8 cellular contexts compared by ENCODE assay signal in genomic region chr16:28878083-28878926, GRCh38. TPM values are rescaled to one million over a fixed set of nuclear protein-coding genes. Genes with fewer than 3 reads are reported as not detected.
DNase-seq lines count a peak whose midpoint lies in the region; ATAC-seq, FAIRE-seq and TF ChIP-seq lines count a peak whose summit lies in the region.

Gene ATP2A1, plus strand, starts transcription at chr16:28878488. Its CDS starts 184 bp downstream, at chr16:28878672.

- TF ChIP-seq CTCF in SK-N-SH (IDR thresholded peaks at IDR 0.05) (no peak), keratinocyte (optimal IDR thresholded peaks at IDR 0.05 in 1 of 3, IDR thresholded peaks at IDR 0.05 in 1 of 3, conservative IDR thresholded peaks at IDR 0.05 in 1 of 3; ENCODE audit: extremely low read depth in 1 of 3, insufficient read depth in 2 of 3, low read length in 3 of 3) (no peak)

- H3K36me3 ChIP-seq in SK-N-SH (replicated peaks in 1 of 2; ENCODE audit: control insufficient read depth in 1 of 2, insufficient read depth in 2 of 2, low read length in 1 of 2), result peaks cover 0 to 15% of the 10 kb centered on the region in 2 experiments
- H3K36me3 ChIP-seq in keratinocyte (ENCODE audit: control insufficient read depth in 2 of 2, extremely low read depth in 1 of 2, insufficient read depth in 2 of 2, low read length in 2 of 2), result peaks cover 3 to 9% of the 10 kb centered on the region in 2 experiments
- H3K36me3 ChIP-seq in stomach smooth muscle (ENCODE audit: control insufficient read depth in 2 of 2, insufficient read depth in 2 of 2, low read length in 2 of 2), result peaks cover 6% of the 10 kb centered on the region in 2 donors

- H3K27ac Mint-ChIP-seq in activated naive CD4-positive, alpha-beta T cell treated with anti-CD3 and anti-CD28 coated beads, Interleukin-2, amount 50 U/mL, for 72 hours, result peak within 1 kb of the TSS; percentile 50 to 71

- H3K27ac ChIP-seq in SK-N-SH (ENCODE audit: low read depth in 2 of 2, low read length in 1 of 2) (peak within 1 kb of the TSS; percentile 24 to 78; a peak in 2 of 4 replicates), keratinocyte (ENCODE audit: control insufficient read depth, insufficient read depth, low read length) (no peak within 1 kb of the TSS), stomach smooth muscle (ENCODE audit: low read length) (no peak within 1 kb of the TSS)

- H3K9me3 ChIP-seq in SK-N-SH, result no peaks in the 10 kb centered on the region
- no peaks in the 10 kb centered on the region for H3K9me3 ChIP-seq in keratinocyte (ENCODE audit: control insufficient read depth, low read depth, low read length)
- no peaks in the 10 kb centered on the region for H3K9me3 ChIP-seq in stomach smooth muscle (ENCODE audit: control insufficient read depth in 2 of 2, low read length in 2 of 2)

- H3K9ac ChIP-seq in SK-N-SH (peak within 1 kb of the TSS; percentile 79), keratinocyte (ENCODE audit: control insufficient read depth, extremely low read depth, insufficient read depth, low read length) (peak within 1 kb of the TSS; percentile 59), stomach smooth muscle (ENCODE audit: low read length in 2 of 2) (peak within 1 kb of the TSS; percentile 60)

- peak within 1 kb of the TSS; percentile 90 for H2AFZ ChIP-seq in SK-N-SH (ENCODE audit: low read depth)
- peak within 1 kb of the TSS; percentile 73 for H2AFZ ChIP-seq in keratinocyte (ENCODE audit: control insufficient read depth, low read length)

- no peak for FAIRE-seq in keratinocyte (lab: Jason Lieb, UNC)

- H3F3A ChIP-seq in SK-N-SH (replicated peaks; ENCODE audit: insufficient read depth), result peaks cover 4% of the 10 kb centered on the region

- DNase-seq in SK-N-SH (no peak), keratinocyte (ENCODE audit: low read depth, low spot score) (no peak), NCI-H2227 (lab: John Stamatoyannopoulos, UW; ENCODE audit: unreplicated experiment) (no peak), AG20443 (ENCODE audit: low spot score) (no peak)
- DNase-seq in activated naive CD4-positive, alpha-beta T cell treated with anti-CD3 and anti-CD28 coated beads, Interleukin-2, amount 50 U/mL, for 72 hours (ENCODE audit: low spot score in 2 of 2), result no peak

- H3K9me2 ChIP-seq in SK-N-SH, result no peaks in the 10 kb centered on the region

- peaks cover 8 to 9% of the 10 kb centered on the region in 2 donors for H3K36me3 Mint-ChIP-seq in activated naive CD4-positive, alpha-beta T cell treated with anti-CD3 and anti-CD28 coated beads, Interleukin-2, amount 50 U/mL, for 72 hours

- H4K20me1 ChIP-seq in SK-N-SH (ENCODE audit: insufficient read depth), result no peaks in the 10 kb centered on the region
- no peaks in the 10 kb centered on the region for H4K20me1 ChIP-seq in keratinocyte (ENCODE audit: control insufficient read depth, extremely low read depth, insufficient read depth, low read length)

- WGBS in SK-N-SH (ENCODE audit: low lambda C conversion rate), result 75% methylated on average over 24 of the region's 25 CpGs

- H3K9me1 ChIP-seq in keratinocyte (ENCODE audit: control insufficient read depth, extremely low read depth, insufficient read depth, low read length), result no peaks in the 10 kb centered on the region

- TF ChIP-seq RAD21 in SK-N-SH (IDR thresholded peaks at IDR 0.05; ENCODE audit: low read length), result no peak

- H3K4me3 ChIP-seq in SK-N-SH (ENCODE audit: low read depth in 2 of 2, low read length in 1 of 2), result peak within 1 kb of the TSS; percentile 77 to 95
- H3K4me3 ChIP-seq in keratinocyte (ENCODE audit: control insufficient read depth in 2 of 3, extremely low read depth in 1 of 3, insufficient read depth in 2 of 3, low read depth in 1 of 3, low read length in 3 of 3), result peak within 1 kb of the TSS; percentile 58 to 80 (median 78)
- H3K4me3 ChIP-seq in stomach smooth muscle (ENCODE audit: low read length in 2 of 2), result peak within 1 kb of the TSS; percentile 73 to 81

- peak within 1 kb of the TSS; percentile 95 for H3K4me2 ChIP-seq in SK-N-SH
- H3K4me2 ChIP-seq in keratinocyte (ENCODE audit: control insufficient read depth, extremely low read depth, insufficient read depth, low read depth, low read length), result peak within 1 kb of the TSS; percentile 68

- peaks cover 0 to 5% of the 10 kb centered on the region in 2 donors for H3K9me3 Mint-ChIP-seq in activated naive CD4-positive, alpha-beta T cell treated with anti-CD3 and anti-CD28 coated beads, Interleukin-2, amount 50 U/mL, for 72 hours

- CTCF ChIA-PET in SK-N-SH (lab: Yijun Ruan, JAX), result interaction anchor here (0.8 to 2.1 kb wide), 2 partner anchors 41 to 67 kb away, joined by 3 to 9 read pairs; no protein-coding TSS in a partner anchor

- H3K79me2 ChIP-seq in SK-N-SH (ENCODE audit: insufficient read depth) (no peaks in the 10 kb centered on the region), keratinocyte (ENCODE audit: control insufficient read depth, insufficient read depth, low read length) (no peaks in the 10 kb centered on the region)

- ATAC-seq in SK-N-SH treated with all-trans-retinoic acid at 6 μM for 48 hours, result no peak
- no peak for ATAC-seq in activated naive CD4-positive, alpha-beta T cell treated with anti-CD3 and anti-CD28 coated beads, Interleukin-2, amount 50 U/mL, for 72 hours
- ATAC-seq in HG02870 (IDR thresholded peaks at IDR 0.05; ENCODE audit: unreplicated experiment), result no peak

- dilution Hi-C loops in keratinocyte (cut with MboI; ENCODE audit: extremely low pct_ligation_motif_present, low sequenced_read_pairs), result no loop called here

- H3K27me3 ChIP-seq in SK-N-SH (ENCODE audit: insufficient read depth) (no peaks in the 10 kb centered on the region), keratinocyte (ENCODE audit: control insufficient read depth, extremely low read depth, insufficient read depth, low read length) (peaks cover 20% of the 10 kb centered on the region), stomach smooth muscle (ENCODE audit: control insufficient read depth in 1 of 2, insufficient read depth in 2 of 2, low read length in 2 of 2) (peaks cover 12 to 21% of the 10 kb centered on the region in 2 donors)

- no peak for TF ChIP-seq EP300 in SK-N-SH (IDR thresholded peaks at IDR 0.05; ENCODE audit: borderline replicate concordance in 1 of 2, low read depth in 1 of 2, low read length in 1 of 2)

- peaks cover 0 to 14% of the 10 kb centered on the region in 2 experiments; a peak in 1 of 4 replicates for H3K4me1 ChIP-seq in SK-N-SH (ENCODE audit: control insufficient read depth in 1 of 2, insufficient read depth in 2 of 2, low read depth in 1 of 2, low read length in 1 of 2)
- H3K4me1 ChIP-seq in keratinocyte (ENCODE audit: control insufficient read depth, extremely low read depth, insufficient read depth, low read length), result peaks cover 14% of the 10 kb centered on the region
- H3K4me1 ChIP-seq in stomach smooth muscle (ENCODE audit: control insufficient read depth, insufficient read depth, low read length), result peaks cover 15% of the 10 kb centered on the region

- POLR2A ChIA-PET in SK-N-SH (lab: Yijun Ruan, JAX), result interaction anchor here (1.1 to 1.9 kb wide), 4 partner anchors 12 to 55 kb away, joined by 3 to 7 read pairs (median 4); no protein-coding TSS in a partner anchor

TF ChIP-seq in SK-N-SH, 30 proteins besides CTCF, POLR2A, EP300 and RAD21 (continues in another document):
- TF ChIP-seq FOSL2 (IDR thresholded peaks at IDR 0.05; ENCODE audit: borderline replicate concordance, low read depth) (no peak), POLR2AphosphoS5 (IDR thresholded peaks at IDR 0.05; ENCODE audit: low read depth, low read length) (no peak), NRF1 (IDR thresholded peaks at IDR 0.05; ENCODE audit: low read depth, low read length) (no peak), FOXJ3 (CRISPR knock-in tag; IDR thresholded peaks at IDR 0.05) (no peak), USF2 (IDR thresholded peaks at IDR 0.05; ENCODE audit: borderline replicate concordance, low read depth, low read length) (no peak), JUND (IDR thresholded peaks at IDR 0.05) (no peak), RFX5 (IDR thresholded peaks at IDR 0.05; ENCODE audit: low read length) (no peak)

TF ChIP-seq in SK-N-SH treated with all-trans-retinoic acid at 6 μM for 48 hours, 23 proteins besides CTCF, POLR2A, EP300 and RAD21:
- no peak for TF ChIP-seq ARNTL (CRISPR knock-in tag; IDR thresholded peaks at IDR 0.05; ENCODE audit: borderline replicate concordance, low read depth)
- TF ChIP-seq OSR1 (CRISPR knock-in tag; IDR thresholded peaks at IDR 0.05), result no peak
- no peak for TF ChIP-seq ISL1 (CRISPR knock-in tag; IDR thresholded peaks at IDR 0.05)

RNA-seq across cellular contexts. Expression of gene ATP2A1, which starts in this region (rescaled TPM):
- polyA plus RNA-seq in SK-N-SH (2012; rRNA removed) (3.0 and 3.3 TPM in 2 replicates), keratinocyte (0.12 to 0.48 TPM (median 0.29 TPM) in 3 replicates)
- polyA plus RNA-seq in SK-N-SH (2012; cell fraction: cytosol; rRNA removed), result 0.93 and 1.2 TPM in 2 replicates
- 23.5 and 27.2 TPM in 2 replicates for polyA plus RNA-seq in SK-N-SH (2012; cell fraction: nucleus; rRNA removed)
- 1 to 10 TPM; 4.7 to 7.4 TPM for total RNA-seq in activated naive CD4-positive, alpha-beta T cell treated with anti-CD3 and anti-CD28 coated beads, Interleukin-2, amount 50 U/mL, for 72 hours
- 0.81 TPM for polyA plus RNA-seq in keratinocyte (2011; ENCODE audit: low read depth)
- 0.03 and 0.06 TPM in 2 replicates for polyA plus RNA-seq in keratinocyte (2011; cell fraction: cytosol; rRNA removed)
- polyA plus RNA-seq in keratinocyte (2011; cell fraction: nucleus; rRNA removed), result 2.5 and 4.2 TPM in 2 replicates
- 1.8 and 1.9 TPM in 2 replicates for polyA plus RNA-seq in keratinocyte (2012; ENCODE audit: low replicate concordance)
- polyA minus RNA-seq in keratinocyte, result 0.23 to 0.48 TPM (median 0.33 TPM) in 3 replicates
- not detected for polyA minus RNA-seq in keratinocyte (2011; cell fraction: cytosol; rRNA and poly(A)+ RNA removed)
- polyA minus RNA-seq in keratinocyte (2011; cell fraction: nucleus; rRNA and poly(A)+ RNA removed), result 0.42 and 1.3 TPM in 2 replicates

Comparison
In these comparisons a context has a peak if more than half of its experiments do, and no peak if none do; other contexts are left out.
1. H3K27ac ChIP-seq: peak in SK-N-SH (2 of 2); none in keratinocyte (single experiment) and stomach smooth muscle (single experiment).
2. Peak in every context shown above with its lines, with median percentiles within 50 percentile points of each other: H3K4me3 ChIP-seq and H3K9ac ChIP-seq.